Comparison of ENCODE assay signal across 12 cellular contexts in the genomic region with DNA sequence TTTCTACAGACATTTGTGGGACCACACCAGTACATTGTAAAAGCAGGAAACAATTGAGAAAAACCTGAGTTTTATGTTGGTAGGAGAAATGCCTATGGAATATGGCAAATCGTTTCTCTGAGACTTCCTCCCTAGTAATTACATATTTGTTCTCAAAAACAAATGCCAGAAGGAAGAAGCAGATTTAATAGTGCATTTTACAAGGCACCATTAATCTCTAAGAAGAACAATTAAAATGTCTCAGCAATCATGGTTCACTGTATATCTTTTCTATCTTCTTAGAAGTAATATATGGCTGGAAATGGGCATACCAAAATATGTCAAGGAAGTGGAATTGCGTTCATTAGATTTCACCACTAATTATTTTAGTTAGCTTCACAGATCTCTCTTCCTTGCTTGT. TPM values are rescaled to one million over a fixed set of nuclear protein-coding genes. Genes with fewer than 3 reads are reported as not detected.
"Had no signal": no experiment of that assay in that cellular context is flagged by ENCODE, and none has a peak within 500 bp of the region (broad histone marks: within the 10 kb centered on the region; RNA-seq: fewer than 3 reads in every experiment).

No MANE protein-coding gene starts in this region.

- H3K4me1 Mint-ChIP-seq: activated naive CD4-positive, alpha-beta T cell treated with anti-CD3 and anti-CD28 coated beads, Interleukin-2, amount 10 ng/mL, durations not matched to agents 7 days and 5 days; nephron had no signal

- DNase-seq: activated CD4-positive, alpha-beta T cell treated with anti-CD3 and anti-CD28 coated beads, Interleukin-2, amount 50 U/mL, for 1 hour; activated naive CD4-positive, alpha-beta T cell treated with anti-CD3 and anti-CD28 coated beads, Interleukin-2, amount 10 ng/mL, durations not matched to agents 7 days and 5 days; activated T-cell treated with anti-CD3 and anti-CD28 coated beads for 4 hours; adrenal gland; body of pancreas; foreskin keratinocyte; mucosa of descending colon had no signal

- H3K36me3 ChIP-seq: adrenal gland had no signal

- H3K36me3 Mint-ChIP-seq: activated naive CD4-positive, alpha-beta T cell treated with anti-CD3 and anti-CD28 coated beads, Interleukin-2, amount 10 ng/mL, durations not matched to agents 7 days and 5 days had no signal

- H3K27ac ChIP-seq: adrenal gland, body of pancreas, foreskin keratinocyte had no signal

- H3K4me3 Mint-ChIP-seq: activated naive CD4-positive, alpha-beta T cell treated with anti-CD3 and anti-CD28 coated beads, Interleukin-2, amount 10 ng/mL, durations not matched to agents 7 days and 5 days; nephron had no signal

- H3K27ac Mint-ChIP-seq: activated naive CD4-positive, alpha-beta T cell treated with anti-CD3 and anti-CD28 coated beads, Interleukin-2, amount 10 ng/mL, durations not matched to agents 7 days and 5 days; activated T-helper 2 cell treated with anti-CD3 and anti-CD28 coated beads, Interferon-gamma antibody, Interleukin-2, Interleukin-4, amounts not matched to agents 10 μg/mL and 5 μg/mL and 100 μg/mL, durations not matched to agents 14 hours and 24 hours and 36 hours; nephron had no signal

- H3K4me1 ChIP-seq: adrenal gland, body of pancreas had no signal

- H3K4me3 ChIP-seq: adrenal gland, body of pancreas, mucosa of descending colon, skin epidermis, tibial nerve had no signal

- H3K9me3 Mint-ChIP-seq: activated naive CD4-positive, alpha-beta T cell treated with anti-CD3 and anti-CD28 coated beads, Interleukin-2, amount 10 ng/mL, durations not matched to agents 7 days and 5 days; activated T-helper 2 cell treated with anti-CD3 and anti-CD28 coated beads, Interferon-gamma antibody, Interleukin-2, Interleukin-4, amounts not matched to agents 10 μg/mL and 5 μg/mL and 100 μg/mL, durations not matched to agents 14 hours and 24 hours and 36 hours; nephron had no signal

- H3K27me3 ChIP-seq: adrenal gland, body of pancreas, foreskin keratinocyte, tibial nerve had no signal

- H3K9me3 ChIP-seq: adrenal gland, body of pancreas, mucosa of descending colon, tibial nerve had no signal

RNA-seq across cellular contexts. Expression of a gene that starts 13.3 kb away (rescaled TPM):
- total RNA-seq: T-helper 2 cell treated with Interferon-gamma antibody and Interleukin-4, amounts not matched to agents 100 ng/mL and 5 ng/mL, for 36 hours had no signal

RNA-seq across cellular contexts. Expression of a gene that starts 38.6 kb away (rescaled TPM):
- total RNA-seq: activated T-helper 2 cell treated with anti-CD3 and anti-CD28 coated beads, Interferon-gamma antibody, Interleukin-2, Interleukin-4, amounts not matched to agents 10 μg/mL and 5 μg/mL and 100 μg/mL, durations not matched to agents 14 hours and 24 hours and 36 hours; T-helper 2 cell treated with Interferon-gamma antibody and Interleukin-4, amounts not matched to agents 100 ng/mL and 5 ng/mL, for 36 hours had no signal
